Comparison of ENCODE assay signal across 21 cellular contexts in genomic region chr15:66849746-66850077, GRCh38.
A peak's percentile ranks its signal among the peaks of the same experiment; 100 is the strongest.
DNase-seq lines count a peak whose midpoint lies in the region; ATAC-seq, FAIRE-seq and TF ChIP-seq lines count a peak whose summit lies in the region.
"Had no signal": no experiment of that assay in that cellular context is flagged by ENCODE, and none has a peak within 500 bp of the region (broad histone marks: within the 10 kb centered on the region; RNA-seq: fewer than 3 reads in every experiment).

No MANE protein-coding gene starts in this region.

- H3K23ac ChIP-seq in IMR-90 (ENCODE audit: low read depth, low read length), result no peak overlapping the region

- H3K79me2 ChIP-seq in K562 (ENCODE audit: control insufficient read depth, insufficient read depth, low read length), result no peaks in the 10 kb centered on the region

- no peak overlapping the region for H2AK9ac ChIP-seq in IMR-90 (replicated peaks; ENCODE audit: low read depth, low read length, poor library complexity)

- H4K8ac ChIP-seq in IMR-90 (ENCODE audit: low read depth in 2 of 2, low read length in 2 of 2), result no peak overlapping the region; a peak in 1 of 4 replicates

- peaks cover 22 to 76% of the 10 kb centered on the region in 2 experiments for H3K79me1 ChIP-seq in IMR-90 (ENCODE audit: low read depth in 1 of 2, low read length in 2 of 2)

- peak overlapping the region; percentile 64; the same call in 1 of the 2 replicates for H2AK5ac ChIP-seq in IMR-90 (ENCODE audit: low read depth, low read length)

- H2BK120ac ChIP-seq in IMR-90 (ENCODE audit: low read depth, low read length), result peak overlapping the region; percentile 36; the same call in 1 of the 2 replicates

- no peak for DNase-seq in IMR-90
- DNase-seq in K562 (ENCODE audit: extremely low read depth in 1 of 4, low spot score in 3 of 4), result no peak
- DNase-seq in mesothelial cell of epicardium (ENCODE audit: low spot score in 2 of 2, unreplicated experiment in 2 of 2), result no peak
- DNase-seq in thoracic aorta (ENCODE audit: low spot score), result no peak
- DNase-seq in SW 1271 (lab: John Stamatoyannopoulos, UW), result no peak
- no peak for DNase-seq in T-helper 17 cell
- no peak for DNase-seq in medulla oblongata (ENCODE audit: extremely low spot score)
- no peak for DNase-seq in kidney tubule cell (ENCODE audit: low spot score)
- DNase-seq: activated CD8-positive, alpha-beta T cell treated with anti-CD3 and anti-CD28 coated beads, Interleukin-2, amount 10 ng/mL, durations not matched to agents 7 days and 5 days; activated naive CD4-positive, alpha-beta T cell; activated T-cell treated with anti-CD3 and anti-CD28 coated beads, Interleukin-2, amount 50 U/mL, for 24 hours; CD8-positive, alpha-beta T cell; foreskin fibroblast; GF-D8; H7; naive thymus-derived CD8-positive, alpha-beta T cell; NCI-H69 had no signal

- H3K9me3 Mint-ChIP-seq in mesothelial cell of epicardium, result no peaks in the 10 kb centered on the region
- H3K9me3 Mint-ChIP-seq: activated T-cell treated with anti-CD3 and anti-CD28 coated beads, Interleukin-2, amount 50 U/mL, for 24 hours; CD8-positive, alpha-beta T cell; memory B cell; naive thymus-derived CD8-positive, alpha-beta T cell had no signal

- H3K27me3 Mint-ChIP-seq in mesothelial cell of epicardium (ENCODE audit: low read depth) (no peaks in the 10 kb centered on the region), T-helper 17 cell (peaks cover 35% of the 10 kb centered on the region)

- H2BK15ac ChIP-seq in IMR-90 (ENCODE audit: low read depth, low read length), result no peak overlapping the region

- H4K91ac ChIP-seq in IMR-90 (ENCODE audit: insufficient read depth, low read depth, low read length), result peak overlapping the region; percentile 32; the same call in 1 of the 2 replicates

- ATAC-seq in IMR-90 (ENCODE audit: low read depth) (no peak), K562 (no peak), thoracic aorta (ENCODE audit: insufficient number of reproducible peaks, low FRiP score, low read depth) (no peak), T-helper 17 cell (no peak)
- ATAC-seq: activated CD4-positive, CD25-positive, alpha-beta regulatory T cell treated with anti-CD3 and anti-CD28 coated beads, Interleukin-2, amount 50 U/mL, for 24 hours; activated CD8-positive, alpha-beta T cell treated with anti-CD3 and anti-CD28 coated beads, Interleukin-2, amount 10 ng/mL, durations not matched to agents 7 days and 5 days; CD8-positive, alpha-beta T cell; naive thymus-derived CD8-positive, alpha-beta T cell; pancreas had no signal

- intact Hi-C loops in IMR-90 (cut with micrococcal nuclease), result loop anchor here (2.0 to 5.0 kb wide), 2 partner anchors 77 to 143 kb away; no protein-coding TSS in a partner anchor
- intact Hi-C loops in K562 (cut with micrococcal nuclease), result loop anchor here (2.0 to 10.0 kb wide), 7 partner anchors 47 to 355 kb away; partner anchors contain the start of gene SNAPC5

- no peak overlapping the region for H3K4me3 ChIP-seq in IMR-90 (ENCODE audit: insufficient read depth, low read depth, low read length)
- no peak overlapping the region for H3K4me3 ChIP-seq in K562
- no peak overlapping the region for H3K4me3 ChIP-seq in thoracic aorta
- H3K4me3 ChIP-seq: pancreas had no signal

- H3K27ac Mint-ChIP-seq in mesothelial cell of epicardium (peak overlapping the region; percentile 97), T-helper 17 cell (no peak overlapping the region)
- H3K27ac Mint-ChIP-seq: activated CD8-positive, alpha-beta T cell treated with anti-CD3 and anti-CD28 coated beads, Interleukin-2, amount 10 ng/mL, durations not matched to agents 7 days and 5 days; activated T-cell treated with anti-CD3 and anti-CD28 coated beads, Interleukin-2, amount 50 U/mL, for 24 hours; CD8-positive, alpha-beta T cell; memory B cell; naive thymus-derived CD8-positive, alpha-beta T cell had no signal

- H3K27me3 ChIP-seq in IMR-90 (ENCODE audit: control insufficient read depth, insufficient read depth, low read length) (no peaks in the 10 kb centered on the region), K562 (ENCODE audit: control insufficient read depth in 2 of 2, insufficient read depth in 2 of 2, low read length in 2 of 2) (no peaks in the 10 kb centered on the region), thoracic aorta (replicated peaks; ENCODE audit: insufficient read depth) (no peaks in the 10 kb centered on the region)
- H3K27me3 ChIP-seq: pancreas had no signal

- H3K9ac ChIP-seq in IMR-90 (ENCODE audit: low read depth, low read length) (no peak overlapping the region), K562 (ENCODE audit: insufficient read depth in 1 of 2, low read depth in 2 of 2, low read length in 2 of 2) (peak overlapping the region; percentile 11 to 79; a peak in 3 of 4 replicates)

- FAIRE-seq in K562 (lab: Jason Lieb, UNC), result no peak
- FAIRE-seq: bronchial epithelial cell, pancreas had no signal

- H3K9me1 ChIP-seq in IMR-90 (ENCODE audit: insufficient read depth, low read length) (peaks cover 4% of the 10 kb centered on the region; the same call in 1 of the 2 replicates), K562 (ENCODE audit: control insufficient read depth, insufficient read depth, low read length) (no peaks in the 10 kb centered on the region)

- H3K36me3 Mint-ChIP-seq in mesothelial cell of epicardium (no peaks in the 10 kb centered on the region), T-helper 17 cell (ENCODE audit: low read depth) (peaks cover 9% of the 10 kb centered on the region)
- H3K36me3 Mint-ChIP-seq: CD8-positive, alpha-beta T cell; memory B cell had no signal

- 70% methylated on average over 2 of the region's 4 CpGs; no CpG with 5 or more reads in 1 of the 2 experiments for WGBS in IMR-90 (ENCODE audit: extremely low coverage in 2 of 2, insufficient read length in 1 of 2), 2 experiments
- WGBS in K562 (ENCODE audit: insufficient coverage, low coverage, missing lambda C conversion rate), result 38% methylated on average over 4 of the region's 4 CpGs

- dilution Hi-C loops in IMR-90 (cut with HindIII; ENCODE audit: low sequenced_read_pairs, unreplicated experiment), result no loop called here

- H3K14ac ChIP-seq in IMR-90 (replicated peaks; ENCODE audit: low read depth, low read length), result no peak overlapping the region

- CTCF ChIA-PET in IMR-90 (lab: Yijun Ruan, JAX), result interaction anchor here (1.2 to 2.0 kb wide), 2 partner anchors 61 to 75 kb away, joined by 8 to 10 read pairs; no protein-coding TSS in a partner anchor
- CTCF ChIA-PET in K562 (lab: Yijun Ruan, JAX; ENCODE audit: low intra/inter-chr PET ratio), result interaction anchor here (6.1 kb wide), 1 partner anchor 75 kb away, joined by 37 read pairs; no protein-coding TSS in a partner anchor

- H2AFZ ChIP-seq in IMR-90 (replicated peaks; ENCODE audit: low read length, poor library complexity), result peak overlapping the region; percentile 39
- H2AFZ ChIP-seq in K562 (ENCODE audit: low read depth, low read length), result 0 out of 2 replicates have a peak overlapping the region, but pooled peaks have one; percentile 62

- no peaks in the 10 kb centered on the region for H4K20me1 ChIP-seq in IMR-90 (ENCODE audit: insufficient read depth, low read length)
- H4K20me1 ChIP-seq in K562 (replicated peaks; ENCODE audit: control insufficient read depth, insufficient read depth, low read length), result no peaks in the 10 kb centered on the region

- H3K56ac ChIP-seq in IMR-90 (ENCODE audit: extremely low read depth, insufficient read depth, low read length), result no peak overlapping the region

- 0 out of 2 replicates have a peak, but pooled peaks cover 1% of the 10 kb centered on the region for H3K36me3 ChIP-seq in IMR-90 (ENCODE audit: control insufficient read depth, insufficient read depth, low read length)
- no peaks in the 10 kb centered on the region for H3K36me3 ChIP-seq in K562 (ENCODE audit: control insufficient read depth, insufficient read depth, low read length)
- no peaks in the 10 kb centered on the region for H3K36me3 ChIP-seq in thoracic aorta
- H3K36me3 ChIP-seq: pancreas had no signal

- H3K4ac ChIP-seq in IMR-90 (ENCODE audit: low read depth, low read length), result peak overlapping the region; percentile 47; the same call in 1 of the 2 replicates

- TF ChIP-seq POLR2A in IMR-90 (IDR thresholded peaks at IDR 0.05; ENCODE audit: low read depth, low read length) (no peak), K562 (conservative IDR thresholded peaks at IDR 0.05) (no peak)

- H3K4me3 Mint-ChIP-seq in mesothelial cell of epicardium (peak overlapping the region; percentile 30), T-helper 17 cell (no peak overlapping the region)
- H3K4me3 Mint-ChIP-seq: activated CD8-positive, alpha-beta T cell treated with anti-CD3 and anti-CD28 coated beads, Interleukin-2, amount 10 ng/mL, durations not matched to agents 7 days and 5 days; activated T-cell treated with anti-CD3 and anti-CD28 coated beads, Interleukin-2, amount 50 U/mL, for 24 hours; CD8-positive, alpha-beta T cell; memory B cell; naive thymus-derived CD8-positive, alpha-beta T cell had no signal

- TF ChIP-seq CTCF in IMR-90 (conservative IDR thresholded peaks at IDR 0.05; ENCODE audit: low read depth, low read length) (no peak), K562 (IDR thresholded peaks at IDR 0.05 in 2 of 3, conservative IDR thresholded peaks at IDR 0.05 in 1 of 3; ENCODE audit: insufficient read depth in 2 of 3, low read depth in 1 of 3, low read length in 3 of 3) (no peak), mesothelial cell of epicardium (IDR thresholded peaks at IDR 0.05; ENCODE audit: unreplicated experiment) (no peak), thoracic aorta (IDR thresholded peaks at IDR 0.05) (no peak)

- H4K5ac ChIP-seq in IMR-90 (ENCODE audit: low read depth, low read length), result no peak overlapping the region

- H3K27ac ChIP-seq in IMR-90 (ENCODE audit: insufficient read depth, low read length) (no peak overlapping the region), K562 (ENCODE audit: extremely low read depth, low read depth, low read length) (no peak overlapping the region), thoracic aorta (peak overlapping the region; percentile 86 to 91)
- H3K27ac ChIP-seq: pancreas had no signal

- H3K4me1 ChIP-seq in IMR-90 (ENCODE audit: control insufficient read depth, insufficient read depth, low read length) (peaks cover 11% of the 10 kb centered on the region), K562 (replicated peaks in 1 of 2; ENCODE audit: control insufficient read depth in 2 of 2, insufficient read depth in 2 of 2, low read length in 2 of 2) (peaks cover 24 to 39% of the 10 kb centered on the region in 2 experiments; a peak in 4 of 5 replicates), thoracic aorta (ENCODE audit: control insufficient read depth in 1 of 2, low read depth in 2 of 2) (peaks cover 28 to 53% of the 10 kb centered on the region in 2 donors)
- H3K4me1 ChIP-seq: pancreas had no signal

- TF ChIP-seq RAD21 in IMR-90 (IDR thresholded peaks at IDR 0.05; ENCODE audit: low read length), result no peak
- TF ChIP-seq RAD21 in K562 (CRISPR knock-in tag; conservative IDR thresholded peaks at IDR 0.05 in 1 of 2, IDR thresholded peaks at IDR 0.05 in 1 of 2), result no peak

- H3K9me3 ChIP-seq in IMR-90 (ENCODE audit: control insufficient read depth, insufficient read depth, low read length), result no peaks in the 10 kb centered on the region
- H3K9me3 ChIP-seq in K562 (replicated peaks; ENCODE audit: control insufficient read depth, insufficient read depth, low read depth, low read length), result no peaks in the 10 kb centered on the region
- no peaks in the 10 kb centered on the region for H3K9me3 ChIP-seq in thoracic aorta
- no peaks in the 10 kb centered on the region for H3K9me3 ChIP-seq in T-helper 17 cell (ENCODE audit: control insufficient read depth, low read length, poor library complexity, severe bottlenecking)
- H3K9me3 ChIP-seq: pancreas had no signal

- no peak overlapping the region for H2BK5ac ChIP-seq in IMR-90 (ENCODE audit: low read depth, low read length, poor library complexity, severe bottlenecking)

- no TSS peak for BruUV-seq in IMR-90 (replicated peaks; lab: Mats Ljungman, UMichigan)
- no TSS peak for BruUV-seq in K562 (replicated peaks; lab: Mats Ljungman, UMichigan)

- no peak for TF ChIP-seq EP300 in K562 (IDR thresholded peaks at IDR 0.05; ENCODE audit: low read length)

- no peak overlapping the region for H3K18ac ChIP-seq in IMR-90 (ENCODE audit: low read depth, low read length)

- in situ Hi-C loops in IMR-90 (cut with MboI; ENCODE audit: low sequenced_read_pairs) (loop anchor here (25.0 kb wide), 2 partner anchors 137 to 487 kb away; partner anchors contain the start of genes SMAD6 and TIPIN), K562 (cut with MboI) (loop anchor here (10.0 kb wide), 1 partner anchor 255 kb away; no protein-coding TSS in a partner anchor)

- POLR2A ChIA-PET in IMR-90 (lab: Charles Lee; ENCODE audit: unreplicated experiment) (no interaction called here), K562 (lab: Yijun Ruan, JAX) (interaction anchor here (0.7 to 1.4 kb wide), 4 partner anchors 14 to 353 kb away, joined by 3 to 6 read pairs (median 3); no protein-coding TSS in a partner anchor)

- no peak overlapping the region for H3K4me2 ChIP-seq in IMR-90 (ENCODE audit: low read depth, low read length)
- H3K4me2 ChIP-seq in K562 (ENCODE audit: insufficient read depth, low read length), result peak overlapping the region; percentile 49; the same call in 1 of the 2 replicates

- no peak overlapping the region for H2BK20ac ChIP-seq in IMR-90 (ENCODE audit: low read depth, low read length)

- peaks cover 72% of the 10 kb centered on the region for H3K4me1 Mint-ChIP-seq in mesothelial cell of epicardium
- peaks cover 8% of the 10 kb centered on the region for H3K4me1 Mint-ChIP-seq in T-helper 17 cell

Comparison
In these comparisons a context has a peak if more than half of its experiments do, and no peak if none do; other contexts are left out.
1. H3K27ac ChIP-seq: peak in thoracic aorta (2 of 2); none in IMR-90 (single experiment) and K562 (single experiment).